ENCODE assay signal across 13 cellular contexts in the genomic region with DNA sequence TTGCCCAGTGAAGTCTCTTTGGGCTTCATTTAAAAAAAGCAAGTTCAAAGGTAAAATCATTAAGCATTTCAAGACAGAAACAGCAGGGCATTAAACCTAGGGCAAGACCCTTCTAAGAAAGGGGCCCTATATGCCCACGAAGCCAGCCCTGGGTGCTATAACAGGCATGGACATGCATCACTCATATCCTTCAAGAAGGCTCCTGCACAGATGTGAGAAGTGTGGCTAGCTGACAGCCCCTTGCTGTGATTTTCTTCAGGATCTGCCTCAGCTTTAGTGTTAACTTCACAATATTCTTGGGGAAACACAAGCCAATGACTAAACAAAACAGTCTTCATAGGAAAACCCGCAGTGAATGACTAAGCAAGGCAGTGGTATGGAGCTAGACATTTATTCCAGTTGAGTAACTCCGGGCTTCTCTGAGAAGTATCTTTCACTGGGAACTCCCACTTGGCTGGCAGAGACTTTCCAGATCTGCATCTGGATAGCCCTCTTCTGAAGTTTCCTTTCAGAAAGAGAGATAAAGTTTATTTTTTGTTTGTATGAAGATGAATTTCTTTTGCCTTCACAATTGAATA. TPM values are rescaled to one million over a fixed set of nuclear protein-coding genes. Genes with fewer than 3 reads are reported as not detected.
DNase-seq lines count a peak whose midpoint lies in the region; ATAC-seq and TF ChIP-seq lines count a peak whose summit lies in the region.
"Had no signal": no experiment of that assay in that cellular context is flagged by ENCODE, and none has a peak within 500 bp of the region (broad histone marks: within the 10 kb centered on the region; RNA-seq: fewer than 3 reads in every experiment).

No MANE protein-coding gene starts in this region.

- in situ Hi-C loops in transverse colon (cut with MboI; ENCODE audit: low pct_ligation_motif_present in 1 of 4, low pct_unique_long_range_greater_than_20kb in 1 of 4, low sequenced_read_pairs in 3 of 4), result loop anchor here in 1 of 4 donors (10.0 kb wide), 1 partner anchor 49 kb away; no protein-coding TSS in a partner anchor

- H3K79me2 ChIP-seq in SK-N-SH (ENCODE audit: insufficient read depth) (no peaks in the 10 kb centered on the region), PC-9 (ENCODE audit: low read depth) (no peaks in the 10 kb centered on the region), Karpas-422 (ENCODE audit: low read length) (no peaks in the 10 kb centered on the region)

- H4K20me1 ChIP-seq in SK-N-SH (ENCODE audit: insufficient read depth) (no peaks in the 10 kb centered on the region), PC-9 (ENCODE audit: insufficient read depth) (no peaks in the 10 kb centered on the region), Karpas-422 (ENCODE audit: insufficient read depth, low read depth, low read length) (no peaks in the 10 kb centered on the region)

- H3K27me3 ChIP-seq in SK-N-SH (ENCODE audit: insufficient read depth) (no peaks in the 10 kb centered on the region), PC-9 (ENCODE audit: insufficient read depth, low read depth) (no peaks in the 10 kb centered on the region), Karpas-422 (ENCODE audit: low read length) (no peaks in the 10 kb centered on the region), transverse colon (no peaks in the 10 kb centered on the region)

- H3K9me3 ChIP-seq in SK-N-SH, result no peaks in the 10 kb centered on the region
- no peaks in the 10 kb centered on the region for H3K9me3 ChIP-seq in PC-9 (ENCODE audit: insufficient read depth, low read depth)
- no peaks in the 10 kb centered on the region for H3K9me3 ChIP-seq in Karpas-422 (ENCODE audit: low read length)
- no peaks in the 10 kb centered on the region for H3K9me3 ChIP-seq in transverse colon
- H3K9me3 ChIP-seq: psoas muscle had no signal

- CTCF ChIA-PET in SK-N-SH (lab: Yijun Ruan, JAX), result no interaction called here
- CTCF ChIA-PET in PC-9 (lab: Charles Lee), result no interaction called here

- no TSS peak for BruUV-seq in PC-9 (replicated peaks; lab: Mats Ljungman, UMichigan)

- TF ChIP-seq RAD21 in SK-N-SH (IDR thresholded peaks at IDR 0.05; ENCODE audit: low read length), result no peak

- H3K9me2 ChIP-seq in SK-N-SH, result no peaks in the 10 kb centered on the region
- H3K9me2 ChIP-seq in PC-9 (ENCODE audit: insufficient read depth), result no peaks in the 10 kb centered on the region
- no peaks in the 10 kb centered on the region for H3K9me2 ChIP-seq in Karpas-422 (replicated peaks; ENCODE audit: insufficient read depth, low read length)

- H3F3A ChIP-seq in SK-N-SH (replicated peaks; ENCODE audit: insufficient read depth) (no peaks in the 10 kb centered on the region), PC-9 (ENCODE audit: insufficient read depth, low read depth) (no peaks in the 10 kb centered on the region)

- TF ChIP-seq POLR2A in transverse colon (IDR thresholded peaks at IDR 0.05), result no peak

- H3K4me2 ChIP-seq in SK-N-SH (peak overlapping the region; percentile 31; the same call in 1 of the 2 replicates), PC-9 (peak overlapping the region; percentile 24; the same call in 1 of the 2 replicates), Karpas-422 (ENCODE audit: low read depth, low read length, poor library complexity, severe bottlenecking) (no peak overlapping the region)

- H3K4me1 ChIP-seq in SK-N-SH (ENCODE audit: control insufficient read depth in 1 of 2, insufficient read depth in 2 of 2, low read depth in 1 of 2, low read length in 1 of 2) (peaks cover 0 to 4% of the 10 kb centered on the region in 2 experiments; a peak in 1 of 4 replicates), PC-9 (replicated peaks; ENCODE audit: insufficient read depth) (peaks cover 8% of the 10 kb centered on the region; the same call in 1 of the 2 replicates), Karpas-422 (ENCODE audit: low read length) (no peaks in the 10 kb centered on the region), transverse colon (peaks cover 0 to 9% (median 1%) of the 10 kb centered on the region in 4 donors)
- H3K4me1 ChIP-seq: psoas muscle had no signal

- H3K4me3 ChIP-seq in SK-N-SH (ENCODE audit: low read depth in 2 of 2, low read length in 1 of 2) (no peak overlapping the region), PC-9 (no peak overlapping the region), retinal pigment epithelial cell (ENCODE audit: low read length) (no peak overlapping the region), Karpas-422 (ENCODE audit: low read length) (no peak overlapping the region), transverse colon (no peak overlapping the region)
- H3K4me3 ChIP-seq: psoas muscle had no signal

- POLR2A ChIA-PET in SK-N-SH (lab: Yijun Ruan, JAX), result no interaction called here
- POLR2A ChIA-PET in PC-9 (lab: Charles Lee; ENCODE audit: unreplicated experiment), result no interaction called here

- H3K27ac ChIP-seq in SK-N-SH (ENCODE audit: low read depth in 2 of 2, low read length in 1 of 2) (peak overlapping the region in 1 of 2 experiments; percentile 11; a peak in 1 of 4 replicates), PC-9 (peak overlapping the region; percentile 32; the same call in 1 of the 2 replicates), Karpas-422 (ENCODE audit: low read length) (no peak overlapping the region), transverse colon (peak overlapping the region in 1 of 4 donors; percentile 12)
- H3K27ac ChIP-seq: psoas muscle had no signal

- DNase-seq in SK-N-SH (no peak), PC-9 (peak in 1 of 2 experiments; percentile 1), retinal pigment epithelial cell (ENCODE audit: low read depth) (peak; percentile 28), Karpas-422 (no peak), transverse colon (no peak)
- DNase-seq: 8988T, immature natural killer cell, NCI-H1092, psoas muscle, SHP77 treated with DMSO at 0.1 percent for 48 hours had no signal

- TF ChIP-seq CTCF in SK-N-SH (IDR thresholded peaks at IDR 0.05) (no peak), PC-9 (conservative IDR thresholded peaks at IDR 0.05) (no peak), retinal pigment epithelial cell (conservative IDR thresholded peaks at IDR 0.05; ENCODE audit: low read depth, low read length) (no peak), transverse colon (IDR thresholded peaks at IDR 0.05) (no peak)

- TF ChIP-seq EP300 in SK-N-SH (IDR thresholded peaks at IDR 0.05; ENCODE audit: borderline replicate concordance in 1 of 2, low read depth in 1 of 2, low read length in 1 of 2) (no peak), transverse colon (IDR thresholded peaks at IDR 0.05; ENCODE audit: low read depth) (no peak)

- H3K36me3 ChIP-seq in SK-N-SH (replicated peaks in 1 of 2; ENCODE audit: control insufficient read depth in 1 of 2, insufficient read depth in 2 of 2, low read length in 1 of 2) (no peaks in the 10 kb centered on the region), PC-9 (ENCODE audit: low read depth) (no peaks in the 10 kb centered on the region), Karpas-422 (ENCODE audit: insufficient read depth, low read length) (no peaks in the 10 kb centered on the region), transverse colon (no peaks in the 10 kb centered on the region)

- H2AFZ ChIP-seq in SK-N-SH (ENCODE audit: low read depth) (no peak overlapping the region), PC-9 (no peak overlapping the region), Karpas-422 (ENCODE audit: low read length) (no peak overlapping the region)

- 9% methylated on average over 3 of the region's 3 CpGs for WGBS in SK-N-SH (ENCODE audit: low lambda C conversion rate)
- 44% methylated on average over 3 of the region's 3 CpGs; no CpG with 5 or more reads in 1 of the 2 donors for WGBS in transverse colon (ENCODE audit: low coverage in 1 of 2), 2 donors

- intact Hi-C loops in PC-9 (cut with micrococcal nuclease; ENCODE audit: unreplicated experiment), result no loop called here
- intact Hi-C loops in transverse colon (cut with DNase I; ENCODE audit: low total_unique reads), result no loop called here

- H3K9ac ChIP-seq in SK-N-SH (no peak overlapping the region), Karpas-422 (ENCODE audit: low read length) (no peak overlapping the region)

- ATAC-seq in SK-N-SH treated with all-trans-retinoic acid at 6 μM for 48 hours, result no peak
- peak; percentile 78 for ATAC-seq in esophagus mucosa
- no peak for ATAC-seq in HG03521 (IDR thresholded peaks at IDR 0.05; ENCODE audit: unreplicated experiment)
- ATAC-seq: psoas muscle had no signal

TF ChIP-seq in SK-N-SH, 30 proteins besides CTCF, POLR2A, EP300 and RAD21 (continues in another document):
- no peak for TF ChIP-seq CHD2 (IDR thresholded peaks at IDR 0.05; ENCODE audit: low read length, partially characterized antibody)
- TF ChIP-seq, protein P1, sequence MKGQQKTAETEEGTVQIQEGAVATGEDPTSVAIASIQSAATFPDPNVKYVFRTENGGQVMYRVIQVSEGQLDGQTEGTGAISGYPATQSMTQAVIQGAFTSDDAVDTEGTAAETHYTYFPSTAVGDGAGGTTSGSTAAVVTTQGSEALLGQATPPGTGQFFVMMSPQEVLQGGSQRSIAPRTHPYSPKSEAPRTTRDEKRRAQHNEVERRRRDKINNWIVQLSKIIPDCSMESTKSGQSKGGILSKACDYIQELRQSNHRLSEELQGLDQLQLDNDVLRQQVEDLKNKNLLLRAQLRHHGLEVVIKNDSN (IDR thresholded peaks at IDR 0.05; ENCODE audit: borderline replicate concordance, low read depth), result no peak

TF ChIP-seq in SK-N-SH treated with all-trans-retinoic acid at 6 μM for 48 hours, 23 proteins besides CTCF, POLR2A, EP300 and RAD21 (continues in another document):
- TF ChIP-seq GLIS3 (CRISPR knock-in tag; IDR thresholded peaks at IDR 0.05), result no peak
- TF ChIP-seq ESRRG (CRISPR knock-in tag; IDR thresholded peaks at IDR 0.05), result no peak
- TF ChIP-seq, protein P2, sequence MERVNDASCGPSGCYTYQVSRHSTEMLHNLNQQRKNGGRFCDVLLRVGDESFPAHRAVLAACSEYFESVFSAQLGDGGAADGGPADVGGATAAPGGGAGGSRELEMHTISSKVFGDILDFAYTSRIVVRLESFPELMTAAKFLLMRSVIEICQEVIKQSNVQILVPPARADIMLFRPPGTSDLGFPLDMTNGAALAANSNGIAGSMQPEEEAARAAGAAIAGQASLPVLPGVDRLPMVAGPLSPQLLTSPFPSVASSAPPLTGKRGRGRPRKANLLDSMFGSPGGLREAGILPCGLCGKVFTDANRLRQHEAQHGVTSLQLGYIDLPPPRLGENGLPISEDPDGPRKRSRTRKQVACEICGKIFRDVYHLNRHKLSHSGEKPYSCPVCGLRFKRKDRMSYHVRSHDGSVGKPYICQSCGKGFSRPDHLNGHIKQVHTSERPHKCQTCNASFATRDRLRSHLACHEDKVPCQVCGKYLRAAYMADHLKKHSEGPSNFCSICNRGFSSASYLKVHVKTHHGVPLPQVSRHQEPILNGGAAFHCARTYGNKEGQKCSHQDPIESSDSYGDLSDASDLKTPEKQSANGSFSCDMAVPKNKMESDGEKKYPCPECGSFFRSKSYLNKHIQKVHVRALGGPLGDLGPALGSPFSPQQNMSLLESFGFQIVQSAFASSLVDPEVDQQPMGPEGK (CRISPR knock-in tag; IDR thresholded peaks at IDR 0.05; ENCODE audit: borderline replicate concordance), result no peak
- TF ChIP-seq ZNF565 (CRISPR knock-in tag; conservative IDR thresholded peaks at IDR 0.05; ENCODE audit: low read depth), result no peak

RNA-seq across cellular contexts. Expression of a gene that starts 11.9 kb away (rescaled TPM):
- 0.31 and 0.73 TPM in 2 replicates for polyA plus RNA-seq in SK-N-SH (2012; rRNA removed)
- polyA plus RNA-seq in SK-N-SH (2012; cell fraction: cytosol; rRNA removed), result 0.50 and 0.77 TPM in 2 replicates
- 0.21 and 0.33 TPM in 2 replicates for polyA plus RNA-seq in SK-N-SH (2012; cell fraction: nucleus; rRNA removed)
- total RNA-seq in PC-9 (2021) (5.0 and 7.4 TPM in 2 replicates), esophagus mucosa (88.9 TPM), transverse colon (100 to 1,000 TPM; 104 to 425 (median 289) TPM)
- not detected in 2 replicates for total RNA-seq in Karpas-422 (2014; rRNA removed; shearing (Covaris generic); ENCODE audit: low replicate concordance)
- polyA plus RNA-seq: immature natural killer cell had no signal

Comparison
In these comparisons a context has a peak if more than half of its experiments do, and no peak if none do; other contexts are left out.
1. RNA of a gene that starts 11.9 kb away (total RNA-seq): 104 to 425 TPM in transverse colon and 88.9 TPM in esophagus mucosa (single experiment); 5.0 to 7.4 TPM in PC-9 and not detected in Karpas-422; every median in the first group is over 10 times any median in the second.